ENCODE assay signal across 12 cellular contexts in genomic region chr3:196163687-196164493, GRCh38. TPM values are rescaled to one million over a fixed set of nuclear protein-coding genes. Genes with fewer than 3 reads are reported as not detected.
DNase-seq lines count a peak whose midpoint lies in the region; ATAC-seq and TF ChIP-seq lines count a peak whose summit lies in the region.
"Had no signal": no experiment of that assay in that cellular context is flagged by ENCODE, and none has a peak within 500 bp of the region (broad histone marks: within the 10 kb centered on the region; RNA-seq: fewer than 3 reads in every experiment).

No MANE protein-coding gene starts in this region.

- H3K9ac ChIP-seq in adipocyte (ENCODE audit: low read length): peak overlapping the region; percentile 51

- TF ChIP-seq POLR2A in upper lobe of left lung (IDR thresholded peaks at IDR 0.05): peak in 1 of 4 donors; percentile 79

- H3K4me1 ChIP-seq in adipocyte (ENCODE audit: control insufficient read depth, insufficient read depth, low read length) (peaks cover 23% of the 10 kb centered on the region), left lung (peaks cover 0 to 20% of the 10 kb centered on the region in 2 donors), upper lobe of left lung (peaks cover 0 to 15% (median 11%) of the 10 kb centered on the region in 4 donors)
- H3K4me1 ChIP-seq: suprapubic skin had no signal

- ATAC-seq in left lung (peak; percentile 32), upper lobe of left lung (ENCODE audit: low FRiP score in 2 of 2) (peak; percentile 72 to 81), HG03280 (IDR thresholded peaks at IDR 0.05; ENCODE audit: unreplicated experiment) (no peak)
- ATAC-seq: HCT116 had no signal

- peak; percentile 50 for DNase-seq in SIG-M5 treated with dmso at 0.1 percent for 504 hours (lab: John Stamatoyannopoulos, UW; ENCODE audit: unreplicated experiment)
- DNase-seq in SIG-M5 (lab: John Stamatoyannopoulos, UW): no peak
- no peak for DNase-seq in adipocyte (ENCODE audit: low read depth)
- DNase-seq in left lung: peak; percentile 85 to 88
- DNase-seq in upper lobe of left lung: peak; percentile 59 to 78
- no peak for DNase-seq in NCI-H226
- DNase-seq in AG08396 (ENCODE audit: low spot score): no peak
- DNase-seq: 8988T; activated CD4-positive, CD25-positive, alpha-beta regulatory T cell treated with anti-CD3 and anti-CD28 coated beads, Interleukin-2, amount 50 U/mL, for 72 hours had no signal

- H3K4me3 ChIP-seq in adipocyte (ENCODE audit: low read length): no peak overlapping the region
- peak overlapping the region in 1 of 2 donors; percentile 6 for H3K4me3 ChIP-seq in left lung
- peak overlapping the region in 3 of 4 donors; percentile 8 to 17 (median 17) for H3K4me3 ChIP-seq in upper lobe of left lung
- H3K4me3 ChIP-seq: suprapubic skin had no signal

- TF ChIP-seq CTCF in left lung (IDR thresholded peaks at IDR 0.05) (no peak), upper lobe of left lung (IDR thresholded peaks at IDR 0.05) (no peak)

- H3K27ac ChIP-seq in left lung (peak overlapping the region; percentile 20 to 44), upper lobe of left lung (peak overlapping the region in 3 of 4 donors; percentile 48 to 79 (median 73))
- H3K27ac ChIP-seq: suprapubic skin had no signal

- no peaks in the 10 kb centered on the region for H3K27me3 ChIP-seq in adipocyte (replicated peaks; ENCODE audit: control insufficient read depth, insufficient read depth, low read length)
- H3K27me3 ChIP-seq in left lung: no peaks in the 10 kb centered on the region
- H3K27me3 ChIP-seq in upper lobe of left lung: no peaks in the 10 kb centered on the region
- H3K27me3 ChIP-seq: suprapubic skin had no signal

- WGBS in upper lobe of left lung, 2 donors: 70 to 83% methylated on average over 18 to 23 of the region's 24 CpGs

- no peak for TF ChIP-seq EP300 in upper lobe of left lung (IDR thresholded peaks at IDR 0.05)

- H3K36me3 ChIP-seq in adipocyte (ENCODE audit: control insufficient read depth, insufficient read depth, low read length, severe bottlenecking) (no peaks in the 10 kb centered on the region), left lung (no peaks in the 10 kb centered on the region), upper lobe of left lung (no peaks in the 10 kb centered on the region)

- H3K9me3 ChIP-seq in adipocyte (ENCODE audit: control insufficient read depth, low read length): no peaks in the 10 kb centered on the region
- no peaks in the 10 kb centered on the region for H3K9me3 ChIP-seq in left lung
- no peaks in the 10 kb centered on the region for H3K9me3 ChIP-seq in upper lobe of left lung
- H3K9me3 ChIP-seq: suprapubic skin had no signal

- intact Hi-C loops in left lung (cut with DNase I): no loop called here

RNA-seq across cellular contexts. Expression of gene ZDHHC19, which starts 47.3 kb away (rescaled TPM):
- 1 to 10 TPM; 1.2 to 8.8 TPM for total RNA-seq in left lung
- total RNA-seq in upper lobe of left lung: 1 to 10 TPM in 2 of 6 donors, not detected in 4; 1.4 to 3.1 TPM
- total RNA-seq: suprapubic skin had no signal

RNA-seq across cellular contexts. Expression of gene SLC51A, which starts 52.4 kb away (rescaled TPM):
- total RNA-seq in left lung: 1 to 10 TPM in 1 of 2 donors, not detected in 1; 1.2 TPM
- total RNA-seq in upper lobe of left lung: 1 to 10 TPM in 3 of 6 donors, under 1 TPM in 3; 0.89 to 3.2 (median 1.1) TPM
- total RNA-seq: suprapubic skin had no signal

Comparison
In these comparisons a context has a peak if more than half of its experiments do, and no peak if none do; other contexts are left out.
1. DNase-seq: peak in SIG-M5 treated with dmso at 0.1 percent for 504 hours (single experiment), left lung (2 of 2) and upper lobe of left lung (2 of 2); none in SIG-M5 (single experiment), adipocyte (single experiment), NCI-H226 (single experiment) and AG08396 (single experiment).